In the genomic region with DNA sequence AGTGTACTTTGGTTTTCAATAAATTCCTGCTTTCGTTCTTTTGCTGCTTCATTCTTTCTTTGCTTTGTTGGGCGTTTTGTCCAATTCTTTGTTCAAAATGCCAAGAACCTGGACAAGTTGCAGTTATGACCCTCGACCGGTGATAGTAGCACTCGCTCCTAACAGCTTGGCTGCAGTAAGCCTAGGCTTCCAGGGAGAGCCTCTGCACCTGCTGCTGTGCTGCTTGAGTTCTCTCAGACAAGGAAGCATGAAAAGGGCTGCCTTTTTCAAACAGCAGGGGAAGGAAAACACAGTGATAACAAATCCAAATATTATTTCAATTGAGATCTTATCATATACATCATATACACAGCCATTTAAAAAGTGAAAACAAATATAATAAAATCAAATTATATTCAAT, we compare ENCODE assay signal across 18 cellular contexts. TPM values are rescaled to one million over a fixed set of nuclear protein-coding genes. Genes with fewer than 3 reads are reported as not detected.
A peak's percentile ranks its signal among the peaks of the same experiment; 100 is the strongest.
DNase-seq lines count a peak whose midpoint lies in the region; TF ChIP-seq lines count a peak whose summit lies in the region.
"Had no signal": no experiment of that assay in that cellular context is flagged by ENCODE, and none has a peak within 500 bp of the region (broad histone marks: within the 10 kb centered on the region; RNA-seq: fewer than 3 reads in every experiment).

No MANE protein-coding gene starts in this region.

- no peak overlapping the region for H3K9ac ChIP-seq in neural progenitor cell

- H3K36me3 Mint-ChIP-seq in neural progenitor cell, result no peaks in the 10 kb centered on the region
- H3K36me3 Mint-ChIP-seq: brain; CD4-positive, alpha-beta memory T cell had no signal

- H3K4me1 ChIP-seq in neural progenitor cell, result peaks cover 13% of the 10 kb centered on the region
- H3K4me1 ChIP-seq: prostate gland had no signal

- TF ChIP-seq CTCF in VCaP (conservative IDR thresholded peaks at IDR 0.05), result no peak
- TF ChIP-seq CTCF in neural progenitor cell (IDR thresholded peaks at IDR 0.05), result no peak

- no peaks in the 10 kb centered on the region for H3K36me3 ChIP-seq in neural progenitor cell
- H3K36me3 ChIP-seq: heart right ventricle, left ventricle myocardium inferior, prostate gland had no signal

- peaks cover 20% of the 10 kb centered on the region for H3K4me1 Mint-ChIP-seq in neural progenitor cell

- no peaks in the 10 kb centered on the region for H3K9me3 ChIP-seq in neural progenitor cell (ENCODE audit: low read depth)
- H3K9me3 ChIP-seq: heart right ventricle, left ventricle myocardium inferior, prostate gland had no signal

- H3F3A ChIP-seq in neural progenitor cell (ENCODE audit: low read depth), result peaks cover 15% of the 10 kb centered on the region

- DNase-seq in NCI-H2107 treated with DMSO at 0.1 percent for 48 hours (lab: John Stamatoyannopoulos, UW; ENCODE audit: unreplicated experiment), result peak; percentile 59
- DNase-seq in NCI-H2107 (lab: John Stamatoyannopoulos, UW), result no peak
- peak; percentile 52 for DNase-seq in NCI-H146 treated with DMSO at 0.1 percent for 48 hours (lab: John Stamatoyannopoulos, UW; ENCODE audit: unreplicated experiment)
- DNase-seq in neural progenitor cell (ENCODE audit: low spot score), result no peak
- no peak for DNase-seq in MV-4-11 (lab: John Stamatoyannopoulos, UW)
- DNase-seq in SK-N-DZ (ENCODE audit: low spot score), result no peak
- no peak for DNase-seq in activated T-cell treated with anti-CD3 and anti-CD28 coated beads, Interleukin-2, amount 50 U/mL, for 1 hour
- DNase-seq: activated CD4-positive, CD25-positive, alpha-beta regulatory T cell; activated naive CD4-positive, alpha-beta T cell treated with anti-CD3 and anti-CD28 coated beads for 36 hours; CD4-positive, alpha-beta memory T cell; GF-D8; heart right ventricle; left ventricle myocardium inferior; SW 1271 had no signal

- no peaks in the 10 kb centered on the region for H4K20me1 ChIP-seq in neural progenitor cell (ENCODE audit: low read depth)

- no peak overlapping the region for H3K4me3 Mint-ChIP-seq in neural progenitor cell
- H3K4me3 Mint-ChIP-seq: activated naive CD4-positive, alpha-beta T cell treated with anti-CD3 and anti-CD28 coated beads for 36 hours had no signal

- H3K27me3 Mint-ChIP-seq in neural progenitor cell (ENCODE audit: insufficient read depth, low read depth), result no peaks in the 10 kb centered on the region

- H2AFZ ChIP-seq in neural progenitor cell (replicated peaks), result peak overlapping the region; percentile 79

- H3K79me2 ChIP-seq in neural progenitor cell (ENCODE audit: low read depth), result no peaks in the 10 kb centered on the region

- peak overlapping the region; percentile 48 for H3K4me2 ChIP-seq in neural progenitor cell

- H3K27ac Mint-ChIP-seq in neural progenitor cell, result no peak overlapping the region
- H3K27ac Mint-ChIP-seq: activated naive CD4-positive, alpha-beta T cell treated with anti-CD3 and anti-CD28 coated beads for 36 hours; brain; CD4-positive, alpha-beta memory T cell had no signal

- H3K4me3 ChIP-seq in neural progenitor cell, result no peak overlapping the region
- H3K4me3 ChIP-seq: heart right ventricle, left ventricle myocardium inferior, prostate gland had no signal

- peaks cover 12% of the 10 kb centered on the region for H3K27me3 ChIP-seq in neural progenitor cell

- H3K9me3 Mint-ChIP-seq in neural progenitor cell, result no peaks in the 10 kb centered on the region
- H3K9me3 Mint-ChIP-seq: activated naive CD4-positive, alpha-beta T cell treated with anti-CD3 and anti-CD28 coated beads for 36 hours; CD4-positive, alpha-beta memory T cell had no signal

- H3K27ac ChIP-seq in VCaP (peak overlapping the region; percentile 84), neural progenitor cell (no peak overlapping the region)
- H3K27ac ChIP-seq: heart right ventricle, left ventricle myocardium inferior had no signal

RNA-seq across cellular contexts. Expression of a gene that starts 12.8 kb away (rescaled TPM):
- total RNA-seq in neural progenitor cell (ENCODE audit: low replicate concordance), result 1.3 and 2.3 TPM in 2 replicates
- not detected in 2 replicates for polyA plus RNA-seq in SK-N-DZ (2014; cell fraction: cytosol; rRNA removed)
- polyA plus RNA-seq in SK-N-DZ (2014; cell fraction: nucleus; rRNA removed), result not detected in 2 replicates
- total RNA-seq: LHCN-M2 had no signal

Comparison
In these comparisons a context has a peak if more than half of its experiments do, and no peak if none do; other contexts are left out.
1. DNase-seq: peak in NCI-H2107 treated with DMSO at 0.1 percent for 48 hours (single experiment) and NCI-H146 treated with DMSO at 0.1 percent for 48 hours (single experiment); none in NCI-H2107 (single experiment), neural progenitor cell (single experiment), MV-4-11 (single experiment), SK-N-DZ (single experiment) and activated T-cell treated with anti-CD3 and anti-CD28 coated beads, Interleukin-2, amount 50 U/mL, for 1 hour (single experiment).